In the genomic region with DNA sequence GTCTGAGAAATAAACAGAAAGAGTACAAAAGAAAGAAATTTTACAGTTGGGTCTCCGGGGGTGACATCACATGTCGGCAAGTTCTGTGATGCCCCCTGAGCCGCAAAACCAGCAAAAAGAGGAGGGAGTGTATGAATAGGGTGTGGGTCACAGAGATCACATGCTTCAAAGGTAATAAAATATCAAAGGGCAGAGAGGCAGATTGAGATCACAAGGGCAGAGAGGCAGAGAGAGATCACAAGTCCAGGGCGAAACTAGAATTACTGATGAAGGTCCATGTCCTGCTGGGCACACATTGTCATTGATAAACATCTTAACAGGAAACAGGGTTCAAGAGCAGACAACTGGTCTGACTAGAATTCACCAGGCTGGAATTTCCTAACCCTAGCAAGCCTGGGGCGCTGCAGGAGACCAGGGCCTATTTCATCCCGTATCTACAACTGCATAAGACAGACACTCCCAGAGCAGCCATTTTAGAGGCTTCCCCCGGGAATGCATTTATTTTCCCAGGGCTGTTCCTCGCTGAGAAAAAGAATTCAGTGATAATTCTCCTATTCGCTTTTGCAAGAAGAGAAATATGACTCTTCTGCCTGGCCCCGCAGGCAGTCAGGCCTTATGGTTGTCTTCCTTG, we compare ENCODE assay signal across 1 cellular context. TPM values are rescaled to one million over a fixed set of nuclear protein-coding genes. Genes with fewer than 3 reads are reported as not detected.
"Had no signal": no experiment of that assay in that cellular context is flagged by ENCODE, and none has a peak within 500 bp of the region (broad histone marks: within the 10 kb centered on the region; RNA-seq: fewer than 3 reads in every experiment).

No MANE protein-coding gene starts in this region.

RNA-seq across cellular contexts. Expression of a gene that starts 20.2 kb away (rescaled TPM):
- total RNA-seq: neural crest cell had no signal
